In the genomic region with DNA sequence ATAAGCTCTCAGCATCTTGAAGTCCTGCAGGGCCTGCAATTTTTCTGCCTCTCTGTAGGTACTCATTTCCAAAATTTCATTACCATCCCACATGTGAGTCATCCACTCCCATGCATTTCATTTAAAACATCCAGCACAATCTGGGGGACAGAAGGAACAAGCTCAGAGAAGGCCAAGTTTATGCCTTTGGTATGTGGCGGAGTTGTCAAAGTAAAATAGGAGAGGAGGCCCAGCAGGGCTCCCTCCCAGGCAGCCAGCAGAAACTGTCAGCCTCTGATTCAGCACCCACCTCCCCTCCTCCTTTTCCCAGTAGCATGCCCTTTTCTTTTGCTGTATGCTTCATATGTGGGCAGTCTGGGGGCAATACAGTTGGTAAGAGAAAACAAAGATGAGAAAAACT, we compare ENCODE assay signal across 14 cellular contexts.
DNase-seq lines count a peak whose midpoint lies in the region; ATAC-seq, FAIRE-seq and TF ChIP-seq lines count a peak whose summit lies in the region.
"Had no signal": no experiment of that assay in that cellular context is flagged by ENCODE, and none has a peak within 500 bp of the region (broad histone marks: within the 10 kb centered on the region; RNA-seq: fewer than 3 reads in every experiment).

No MANE protein-coding gene starts in this region.

- ATAC-seq in HG02981 (IDR thresholded peaks at IDR 0.05; ENCODE audit: unreplicated experiment), result no peak
- ATAC-seq: right lobe of liver had no signal

- no peaks in the 10 kb centered on the region for H3K27me3 ChIP-seq in transverse colon
- H3K27me3 ChIP-seq: gastrocnemius medialis, right lobe of liver had no signal

- H3K27ac ChIP-seq in transverse colon, result peak overlapping the region; percentile 18 to 69 (median 51)
- H3K27ac ChIP-seq: right lobe of liver had no signal

- H3K4me1 ChIP-seq in transverse colon, result peaks cover 3 to 21% (median 8%) of the 10 kb centered on the region in 4 donors
- H3K4me1 ChIP-seq: right lobe of liver had no signal

- no peaks in the 10 kb centered on the region for H3K9me3 ChIP-seq in transverse colon
- H3K9me3 ChIP-seq: gastrocnemius medialis, right lobe of liver had no signal

- no peak for TF ChIP-seq CTCF in transverse colon (IDR thresholded peaks at IDR 0.05)

- 80 to 100% methylated on average over 1 of the region's 1 CpG for WGBS in transverse colon (ENCODE audit: low coverage in 1 of 2), 2 donors

- H3K36me3 ChIP-seq in transverse colon, result no peaks in the 10 kb centered on the region
- H3K36me3 ChIP-seq: gastrocnemius medialis, right lobe of liver had no signal

- TF ChIP-seq POLR2A in H54 (IDR thresholded peaks at IDR 0.05; ENCODE audit: low read depth, low read length) (no peak), transverse colon (IDR thresholded peaks at IDR 0.05) (no peak)

- no peak for FAIRE-seq in H54 (lab: Jason Lieb, UNC)
- FAIRE-seq: islet of Langerhans had no signal

- in situ Hi-C loops in transverse colon (cut with MboI; ENCODE audit: low pct_ligation_motif_present in 1 of 4, low pct_unique_long_range_greater_than_20kb in 1 of 4, low sequenced_read_pairs in 3 of 4), result no loop called here

- no peak overlapping the region for H3K4me3 ChIP-seq in transverse colon
- H3K4me3 ChIP-seq: gastrocnemius medialis, right lobe of liver had no signal

- DNase-seq in H54 (ENCODE audit: insufficient read length, low spot score), result peak; percentile 33
- peak; percentile 79 for DNase-seq in astrocyte of the hippocampus (ENCODE audit: low read depth, low spot score)
- DNase-seq in inferior parietal cortex (ENCODE audit: extremely low spot score), result peak; percentile 58
- no peak for DNase-seq in transverse colon
- DNase-seq in NOMO-1 (lab: John Stamatoyannopoulos, UW; ENCODE audit: unreplicated experiment in 2 of 2), result no peak
- DNase-seq in NCI-H2081 treated with DMSO at 0.1 percent for 48 hours (lab: John Stamatoyannopoulos, UW), result no peak
- DNase-seq: activated naive CD4-positive, alpha-beta T cell treated with anti-CD3 and anti-CD28 coated beads for 36 hours; Calu3; NCI-H2029 treated with DMSO at 0.1 percent for 48 hours; right lobe of liver; SHP77 had no signal

- intact Hi-C loops in transverse colon (cut with DNase I; ENCODE audit: low total_unique reads), result no loop called here

- TF ChIP-seq EP300 in transverse colon (IDR thresholded peaks at IDR 0.05; ENCODE audit: low read depth), result no peak

Comparison
In these comparisons a context has a peak if more than half of its experiments do, and no peak if none do; other contexts are left out.
1. DNase-seq: peak in H54 (single experiment), astrocyte of the hippocampus (single experiment) and inferior parietal cortex (single experiment); none in transverse colon (single experiment), NOMO-1 (0 of 2) and NCI-H2081 treated with DMSO at 0.1 percent for 48 hours (single experiment).